In the genomic region with DNA sequence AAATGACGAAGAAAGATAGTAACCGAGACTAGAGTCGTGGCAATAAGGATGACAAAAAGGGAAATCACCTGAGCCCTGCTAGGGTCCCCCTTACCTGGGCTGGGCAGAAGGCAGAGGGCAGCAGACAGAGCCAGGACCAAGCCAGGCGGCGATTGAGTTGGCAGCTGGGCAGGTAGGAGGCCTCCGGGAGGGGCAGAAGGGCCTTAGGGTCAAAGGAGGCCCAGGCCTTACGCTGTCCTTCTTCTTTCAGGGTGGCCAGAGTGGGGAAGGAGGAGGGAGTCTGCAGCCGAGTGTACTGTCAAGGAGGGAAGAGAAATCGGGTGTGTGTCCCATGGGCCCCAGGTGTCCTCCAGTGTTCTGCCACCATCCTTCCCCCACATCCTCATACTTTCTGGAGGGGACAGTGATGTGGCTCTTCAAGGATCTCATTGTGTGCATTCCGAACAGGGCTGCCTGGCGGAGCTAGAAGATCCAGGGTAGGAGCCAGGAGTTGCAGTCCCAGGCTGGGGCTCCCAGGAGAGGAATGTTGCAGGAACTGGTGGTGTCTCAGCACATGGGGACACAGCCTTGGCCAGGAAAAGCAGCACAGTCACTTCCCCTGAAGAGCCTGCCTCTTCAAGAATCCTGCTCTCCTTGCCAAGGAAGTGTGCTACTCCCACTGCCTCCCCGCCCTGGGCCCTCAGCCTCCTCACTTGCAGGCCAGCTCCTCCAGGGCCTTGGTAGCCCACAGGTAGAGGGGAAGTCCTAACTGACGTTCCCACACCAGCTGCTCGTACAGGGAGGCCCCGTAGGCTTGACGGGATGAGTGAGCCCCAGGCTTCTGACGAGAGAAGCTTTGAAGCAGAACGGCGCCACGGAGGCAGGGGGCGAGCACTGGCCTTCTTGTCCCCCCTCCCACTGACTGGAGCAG, we compare ENCODE assay signal across 26 cellular contexts. TPM values are rescaled to one million over a fixed set of nuclear protein-coding genes. Genes with fewer than 3 reads are reported as not detected.
"Had no signal": no experiment of that assay in that cellular context is flagged by ENCODE, and none has a peak within 500 bp of the region (broad histone marks: within the 10 kb centered on the region; RNA-seq: fewer than 3 reads in every experiment).

No MANE protein-coding gene starts in this region.

- H3K9me3 Mint-ChIP-seq: activated CD4-positive, alpha-beta T cell treated with anti-CD3 and anti-CD28 coated beads, Interleukin-2, amount 10 ng/mL, durations not matched to agents 7 days and 5 days; activated CD8-positive, alpha-beta T cell treated with anti-CD3 and anti-CD28 coated beads for 36 hours; activated T-helper 17 cell treated with anti-CD3 and anti-CD28 coated beads, Interleukin-2, amount 50 U/mL, for 72 hours; brain; stimulated activated naive CD8-positive, alpha-beta T cell treated with anti-CD3 and anti-CD28 coated beads, Interleukin-15, amount 100 ng/mL, for 72 hours had no signal

- DNase-seq: activated CD4-positive, alpha-beta T cell treated with anti-CD3 and anti-CD28 coated beads, Interleukin-2, amount 10 ng/mL, durations not matched to agents 7 days and 5 days; activated CD4-positive, CD25-positive, alpha-beta regulatory T cell treated with anti-CD3 and anti-CD28 coated beads, Interleukin-2, amount 50 U/mL, for 72 hours; activated CD8-positive, alpha-beta T cell treated with anti-CD3 and anti-CD28 coated beads for 36 hours; activated T-cell treated with anti-CD3 and anti-CD28 coated beads, Interleukin-2, amount 50 U/mL, for 1 hour; aorta; effector memory CD4-positive, alpha-beta T cell; foreskin melanocyte; hypothalamus; left cardiac atrium; lower lobe of right lung; mesendoderm; mucosa of descending colon; spleen; stimulated activated CD4-positive, alpha-beta T cell treated with anti-CD3 and anti-CD28 coated beads, Interleukin-4, amount 100 ng/mL, for 24 hours; stimulated activated naive CD8-positive, alpha-beta T cell treated with anti-CD3 and anti-CD28 coated beads, Interleukin-15, amount 100 ng/mL, for 72 hours; uterus; WERI-Rb-1 had no signal

- H3K4me3 ChIP-seq: lower lobe of right lung, mucosa of descending colon, prostate gland, spleen, suprapubic skin, tibial nerve, uterus had no signal

- H3K27me3 Mint-ChIP-seq: activated CD4-positive, alpha-beta T cell treated with anti-CD3 and anti-CD28 coated beads, Interleukin-2, amount 10 ng/mL, durations not matched to agents 7 days and 5 days; activated CD8-positive, alpha-beta T cell treated with anti-CD3 and anti-CD28 coated beads for 36 hours; activated T-helper 17 cell treated with anti-CD3 and anti-CD28 coated beads, Interleukin-2, amount 50 U/mL, for 72 hours; brain; stimulated activated naive CD8-positive, alpha-beta T cell treated with anti-CD3 and anti-CD28 coated beads, Interleukin-15, amount 100 ng/mL, for 72 hours had no signal

- H3K27ac ChIP-seq: lower lobe of right lung, prostate gland, spleen, suprapubic skin, tibial nerve, uterus, WERI-Rb-1 had no signal

- H3K4me3 Mint-ChIP-seq: activated CD4-positive, alpha-beta T cell treated with anti-CD3 and anti-CD28 coated beads, Interleukin-2, amount 10 ng/mL, durations not matched to agents 7 days and 5 days; activated CD8-positive, alpha-beta T cell treated with anti-CD3 and anti-CD28 coated beads for 36 hours; activated T-helper 17 cell treated with anti-CD3 and anti-CD28 coated beads, Interleukin-2, amount 50 U/mL, for 72 hours; brain; stimulated activated naive CD8-positive, alpha-beta T cell treated with anti-CD3 and anti-CD28 coated beads, Interleukin-15, amount 100 ng/mL, for 72 hours had no signal

- H3K4me1 Mint-ChIP-seq: brain had no signal

- ATAC-seq: activated CD8-positive, alpha-beta T cell treated with anti-CD3 and anti-CD28 coated beads for 36 hours; activated T-helper 17 cell treated with anti-CD3 and anti-CD28 coated beads, Interleukin-2, amount 50 U/mL, for 72 hours; esophagus mucosa; lower lobe of right lung; mucosa of descending colon; SK-N-SH treated with all-trans-retinoic acid at 6 μM for 48 hours; stimulated activated naive CD8-positive, alpha-beta T cell treated with anti-CD3 and anti-CD28 coated beads, Interleukin-15, amount 100 ng/mL, for 72 hours had no signal

- H3K27me3 ChIP-seq: spleen, suprapubic skin, tibial nerve, uterus had no signal

- H3K27ac Mint-ChIP-seq: activated CD4-positive, alpha-beta T cell treated with anti-CD3 and anti-CD28 coated beads, Interleukin-2, amount 10 ng/mL, durations not matched to agents 7 days and 5 days; activated CD8-positive, alpha-beta T cell treated with anti-CD3 and anti-CD28 coated beads for 36 hours; brain had no signal

- FAIRE-seq: endothelial cell of umbilical vein, TTC549 had no signal

- H3K36me3 ChIP-seq: uterus had no signal

- H3K4me1 ChIP-seq: lower lobe of right lung, prostate gland, suprapubic skin, tibial nerve, uterus had no signal

- H3K9me3 ChIP-seq: lower lobe of right lung, mucosa of descending colon, prostate gland, spleen, suprapubic skin, tibial nerve, uterus had no signal

RNA-seq across cellular contexts. Expression of a gene that starts 24.2 kb away (rescaled TPM):
- polyA plus RNA-seq: aorta had no signal
